In the genomic region with DNA sequence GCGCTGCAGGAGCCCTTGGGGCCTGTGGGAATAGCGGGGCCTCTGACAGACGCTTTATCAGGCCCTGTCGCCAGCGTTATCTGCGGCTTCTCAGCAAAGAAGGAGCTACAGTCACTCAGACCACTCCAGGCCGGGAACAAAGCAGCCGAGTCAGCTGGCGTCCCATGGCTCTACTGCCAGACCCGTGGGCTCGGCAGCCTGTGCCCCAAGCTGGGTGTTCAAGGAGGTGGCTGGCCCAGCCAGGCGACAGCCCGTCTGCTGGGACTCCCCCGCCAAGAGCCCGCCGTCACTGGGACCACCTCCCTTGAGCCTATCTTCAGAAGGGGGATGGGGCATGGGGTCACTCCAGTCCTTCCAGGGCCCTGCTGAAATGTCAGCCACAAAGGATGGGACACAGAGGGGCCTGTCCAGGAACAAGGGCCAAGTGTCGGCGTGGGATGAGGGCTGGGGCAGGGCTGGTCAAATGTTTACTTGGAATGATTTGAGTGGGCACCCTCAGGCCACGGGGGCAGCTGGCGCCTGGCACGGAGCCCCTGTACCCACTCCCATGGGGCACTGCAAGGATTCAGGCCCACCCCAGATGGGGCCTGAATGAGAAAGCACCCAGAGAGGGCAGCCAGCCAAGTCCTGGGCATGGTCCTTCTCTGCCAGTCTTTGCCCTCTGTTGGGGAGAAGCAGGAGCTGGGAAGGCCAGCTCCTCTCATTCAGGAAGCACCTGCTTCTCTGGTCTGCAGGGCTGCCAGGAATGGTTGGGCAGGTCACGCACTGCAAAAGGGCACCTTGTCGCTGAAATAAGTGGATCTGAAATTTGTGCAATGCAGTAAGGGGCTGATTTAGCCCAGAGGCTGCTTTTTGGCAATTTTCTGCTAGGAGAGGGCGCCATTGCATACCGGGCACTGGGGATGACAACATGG, we compare ENCODE assay signal across 12 cellular contexts.
DNase-seq lines count a peak whose midpoint lies in the region; ATAC-seq, FAIRE-seq and TF ChIP-seq lines count a peak whose summit lies in the region.
"Had no signal": no experiment of that assay in that cellular context is flagged by ENCODE, and none has a peak within 500 bp of the region (broad histone marks: within the 10 kb centered on the region; RNA-seq: fewer than 3 reads in every experiment).

No MANE protein-coding gene starts in this region.

- TF ChIP-seq EP300 in K562 (IDR thresholded peaks at IDR 0.05; ENCODE audit: low read length): peak; percentile 31; the same call in 1 of the 2 replicates

- H3K4me3 Mint-ChIP-seq in type B pancreatic cell: no peak overlapping the region
- H3K4me3 Mint-ChIP-seq: activated T-cell treated with anti-CD3 and anti-CD28 coated beads, Interleukin-2, amount 50 U/mL, for 24 hours had no signal

- H3K9me1 ChIP-seq in K562 (ENCODE audit: control insufficient read depth, insufficient read depth, low read length): no peaks in the 10 kb centered on the region

- H3K27ac ChIP-seq in K562 (ENCODE audit: extremely low read depth, low read depth, low read length) (no peak overlapping the region), lung (ENCODE audit: low read depth in 1 of 2, low read length in 1 of 2) (peak overlapping the region; percentile 7 to 86)
- H3K27ac ChIP-seq: 22Rv1 had no signal

- peak; percentile 27 for DNase-seq in DMS 273 (lab: John Stamatoyannopoulos, UW; ENCODE audit: unreplicated experiment)
- DNase-seq in DMS 273 treated with DMSO at 0.1 percent for 48 hours (lab: John Stamatoyannopoulos, UW): no peak
- DNase-seq in K562 (ENCODE audit: extremely low read depth in 1 of 4, low spot score in 3 of 4): peak in 3 of 4 experiments; percentile 34 to 80 (median 72)
- no peak for DNase-seq in lung (ENCODE audit: low spot score)
- no peak for DNase-seq in type B pancreatic cell (ENCODE audit: extremely low spot score, unreplicated experiment)
- DNase-seq in SIG-M5 (lab: John Stamatoyannopoulos, UW): no peak
- DNase-seq in stimulated activated naive CD4-positive, alpha-beta T cell (lab: John Stamatoyannopoulos, UW): no peak

- H3K9me3 Mint-ChIP-seq in type B pancreatic cell: no peaks in the 10 kb centered on the region
- H3K9me3 Mint-ChIP-seq: activated T-cell treated with anti-CD3 and anti-CD28 coated beads, Interleukin-2, amount 50 U/mL, for 24 hours; stimulated activated naive CD8-positive, alpha-beta T cell treated with anti-CD3 and anti-CD28 coated beads, Interleukin-15, amount 100 ng/mL, for 72 hours had no signal

- peak overlapping the region; percentile 49; the same call in 1 of the 2 replicates for H3K4me2 ChIP-seq in K562 (ENCODE audit: insufficient read depth, low read length)

- intact Hi-C loops in K562 (cut with micrococcal nuclease): loop anchor here (2.0 to 10.0 kb wide), 7 partner anchors 48 to 356 kb away; partner anchors contain the start of gene SNAPC5

- H3K27me3 ChIP-seq in K562 (ENCODE audit: control insufficient read depth in 2 of 2, insufficient read depth in 2 of 2, low read length in 2 of 2) (no peaks in the 10 kb centered on the region), lung (ENCODE audit: control insufficient read depth, insufficient read depth) (no peaks in the 10 kb centered on the region)

- no TSS peak for BruUV-seq in K562 (replicated peaks; lab: Mats Ljungman, UMichigan)

- peak overlapping the region; percentile 86 for H2AFZ ChIP-seq in K562 (ENCODE audit: low read depth, low read length)

- H3K4me1 ChIP-seq in K562 (replicated peaks in 1 of 2; ENCODE audit: control insufficient read depth in 2 of 2, insufficient read depth in 2 of 2, low read length in 2 of 2) (peaks cover 24 to 40% of the 10 kb centered on the region in 2 experiments; a peak in 4 of 5 replicates), lung (ENCODE audit: control insufficient read depth in 2 of 2, insufficient read depth in 2 of 2, low read length in 2 of 2) (peaks cover 3 to 13% of the 10 kb centered on the region in 2 donors)

- TF ChIP-seq POLR2A in K562 (conservative IDR thresholded peaks at IDR 0.05): no peak

- no peaks in the 10 kb centered on the region for H3K36me3 Mint-ChIP-seq in type B pancreatic cell

- H3K4me1 Mint-ChIP-seq in type B pancreatic cell (ENCODE audit: unreplicated experiment): peaks cover 28% of the 10 kb centered on the region

- in situ Hi-C loops in K562 (cut with MboI): loop anchor here (10.0 kb wide), 1 partner anchor 256 kb away; no protein-coding TSS in a partner anchor

- peak; percentile 60 for FAIRE-seq in K562 (lab: Jason Lieb, UNC)
- FAIRE-seq: colon had no signal

- 30% methylated on average over 25 of the region's 25 CpGs for WGBS in K562 (ENCODE audit: insufficient coverage, low coverage, missing lambda C conversion rate)
- WGBS in lung, 2 donors: 78 to 83% methylated on average over 25 of the region's 25 CpGs

- ATAC-seq in K562 (peak; percentile 66), lung (ENCODE audit: insufficient read depth, low FRiP score) (no peak), HG03460 (IDR thresholded peaks at IDR 0.05; ENCODE audit: unreplicated experiment) (no peak)

- peak overlapping the region; percentile 11 to 79; a peak in 3 of 4 replicates for H3K9ac ChIP-seq in K562 (ENCODE audit: insufficient read depth in 1 of 2, low read depth in 2 of 2, low read length in 2 of 2)

- H3K79me2 ChIP-seq in K562 (ENCODE audit: control insufficient read depth, insufficient read depth, low read length): no peaks in the 10 kb centered on the region

- CTCF ChIA-PET in K562 (lab: Yijun Ruan, JAX; ENCODE audit: low intra/inter-chr PET ratio): interaction anchor here (1.1 to 6.1 kb wide), 4 partner anchors 54 to 246 kb away, joined by 4 to 37 read pairs (median 12); no protein-coding TSS in a partner anchor

- no peak overlapping the region for H3K4me3 ChIP-seq in K562
- H3K4me3 ChIP-seq in lung: no peak overlapping the region

- H3K36me3 ChIP-seq in K562 (ENCODE audit: control insufficient read depth, insufficient read depth, low read length) (no peaks in the 10 kb centered on the region), lung (ENCODE audit: control insufficient read depth in 2 of 2, insufficient read depth in 2 of 2, low read length in 2 of 2) (no peaks in the 10 kb centered on the region)

- POLR2A ChIA-PET in K562 (lab: Yijun Ruan, JAX): interaction anchor here (0.7 to 2.3 kb wide), 8 partner anchors 8 to 353 kb away, joined by 3 to 6 read pairs (median 4); no protein-coding TSS in a partner anchor

- peaks cover 3% of the 10 kb centered on the region for H3K27me3 Mint-ChIP-seq in type B pancreatic cell

- H3K9me3 ChIP-seq in K562 (replicated peaks; ENCODE audit: control insufficient read depth, insufficient read depth, low read depth, low read length): no peaks in the 10 kb centered on the region
- no peaks in the 10 kb centered on the region for H3K9me3 ChIP-seq in lung (ENCODE audit: control insufficient read depth in 2 of 2, insufficient read depth in 1 of 2, low read length in 1 of 2)

- TF ChIP-seq CTCF in K562 (IDR thresholded peaks at IDR 0.05 in 2 of 3, conservative IDR thresholded peaks at IDR 0.05 in 1 of 3; ENCODE audit: insufficient read depth in 2 of 3, low read depth in 1 of 3, low read length in 3 of 3): no peak
- no peak for TF ChIP-seq CTCF in lung (IDR thresholded peaks at IDR 0.05; ENCODE audit: control extremely low read depth, extremely low read depth)
- no peak for TF ChIP-seq CTCF in type B pancreatic cell (conservative IDR thresholded peaks at IDR 0.05)

- no peaks in the 10 kb centered on the region for H4K20me1 ChIP-seq in K562 (replicated peaks; ENCODE audit: control insufficient read depth, insufficient read depth, low read length)

- H3K27ac Mint-ChIP-seq in type B pancreatic cell: peak overlapping the region; percentile 59
- H3K27ac Mint-ChIP-seq: activated T-cell treated with anti-CD3 and anti-CD28 coated beads, Interleukin-2, amount 50 U/mL, for 24 hours; stimulated activated naive CD8-positive, alpha-beta T cell treated with anti-CD3 and anti-CD28 coated beads, Interleukin-15, amount 100 ng/mL, for 72 hours had no signal

- TF ChIP-seq RAD21 in K562 (CRISPR knock-in tag; conservative IDR thresholded peaks at IDR 0.05 in 1 of 2, IDR thresholded peaks at IDR 0.05 in 1 of 2): no peak

TF ChIP-seq in K562, 482 proteins besides CTCF, POLR2A, EP300 and RAD21 (continues in another document):
- TF ChIP-seq SMAD4 (CRISPR knock-in tag; conservative IDR thresholded peaks at IDR 0.05) (0 out of 2 replicates have a peak, but pooled peaks have one; percentile 56), ZNF778 (CRISPR knock-in tag; IDR thresholded peaks at IDR 0.05) (no peak), CBFA2T3 (IDR thresholded peaks at IDR 0.05) (peak; percentile 53), MBD2 (IDR thresholded peaks at IDR 0.05; ENCODE audit: borderline replicate concordance, low read depth) (no peak), HNRNPLL (IDR thresholded peaks at IDR 0.05; ENCODE audit: low read depth, low read length, poor library complexity, severe bottlenecking) (peak; percentile 64), ZNF124 (CRISPR knock-in tag; IDR thresholded peaks at IDR 0.05) (no peak), HMGN3 (IDR thresholded peaks at IDR 0.05; ENCODE audit: borderline replicate concordance, extremely low read depth, insufficient read length, low read depth, low read length) (peak; percentile 25), GTF2E2 (tag; IDR thresholded peaks at IDR 0.05) (no peak), ZEB2 (IDR thresholded peaks at IDR 0.05) (no peak)
- TF ChIP-seq, protein P1, sequence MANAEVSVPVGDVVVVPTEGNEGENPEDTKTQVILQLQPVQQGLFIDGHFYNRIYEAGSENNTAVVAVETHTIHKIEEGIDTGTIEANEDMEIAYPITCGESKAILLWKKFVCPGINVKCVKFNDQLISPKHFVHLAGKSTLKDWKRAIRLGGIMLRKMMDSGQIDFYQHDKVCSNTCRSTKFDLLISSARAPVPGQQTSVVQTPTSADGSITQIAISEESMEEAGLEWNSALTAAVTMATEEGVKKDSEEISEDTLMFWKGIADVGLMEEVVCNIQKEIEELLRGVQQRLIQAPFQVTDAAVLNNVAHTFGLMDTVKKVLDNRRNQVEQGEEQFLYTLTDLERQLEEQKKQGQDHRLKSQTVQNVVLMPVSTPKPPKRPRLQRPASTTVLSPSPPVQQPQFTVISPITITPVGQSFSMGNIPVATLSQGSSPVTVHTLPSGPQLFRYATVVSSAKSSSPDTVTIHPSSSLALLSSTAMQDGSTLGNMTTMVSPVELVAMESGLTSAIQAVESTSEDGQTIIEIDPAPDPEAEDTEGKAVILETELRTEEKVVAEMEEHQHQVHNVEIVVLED (CRISPR knock-in tag; IDR thresholded peaks at IDR 0.05): 0 out of 2 replicates have a peak, but pooled peaks have one; percentile 10

Comparison
In these comparisons a context has a peak if more than half of its experiments do, and no peak if none do; other contexts are left out.
1. DNase-seq: peak in DMS 273 (single experiment) and K562 (3 of 4); none in DMS 273 treated with DMSO at 0.1 percent for 48 hours (single experiment), lung (single experiment), type B pancreatic cell (single experiment), SIG-M5 (single experiment) and stimulated activated naive CD4-positive, alpha-beta T cell (0 of 6).